1 cellular context compared by ENCODE assay signal in genomic region chr19:11155373-11156120, GRCh38.
TF ChIP-seq lines count a peak whose summit lies in the region.

SPC24 (minus strand) TSS chr19:11155782; CDS start chr19:11155776, 6 bp downstream.

TF ChIP-seq in K562, 482 proteins besides CTCF, POLR2A, EP300 and RAD21 (continued from another document and continues in another):
- no peak for TF ChIP-seq ZNF584 (CRISPR knock-in tag; IDR thresholded peaks at IDR 0.05; ENCODE audit: low read depth)
- TF ChIP-seq, protein P1, sequence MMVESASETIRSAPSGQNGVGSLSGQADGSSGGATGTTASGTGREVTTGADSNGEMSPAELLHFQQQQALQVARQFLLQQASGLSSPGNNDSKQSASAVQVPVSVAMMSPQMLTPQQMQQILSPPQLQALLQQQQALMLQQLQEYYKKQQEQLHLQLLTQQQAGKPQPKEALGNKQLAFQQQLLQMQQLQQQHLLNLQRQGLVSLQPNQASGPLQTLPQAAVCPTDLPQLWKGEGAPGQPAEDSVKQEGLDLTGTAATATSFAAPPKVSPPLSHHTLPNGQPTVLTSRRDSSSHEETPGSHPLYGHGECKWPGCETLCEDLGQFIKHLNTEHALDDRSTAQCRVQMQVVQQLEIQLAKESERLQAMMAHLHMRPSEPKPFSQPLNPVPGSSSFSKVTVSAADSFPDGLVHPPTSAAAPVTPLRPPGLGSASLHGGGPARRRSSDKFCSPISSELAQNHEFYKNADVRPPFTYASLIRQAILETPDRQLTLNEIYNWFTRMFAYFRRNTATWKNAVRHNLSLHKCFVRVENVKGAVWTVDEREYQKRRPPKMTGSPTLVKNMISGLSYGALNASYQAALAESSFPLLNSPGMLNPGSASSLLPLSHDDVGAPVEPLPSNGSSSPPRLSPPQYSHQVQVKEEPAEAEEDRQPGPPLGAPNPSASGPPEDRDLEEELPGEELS (CRISPR knock-in tag; IDR thresholded peaks at IDR 0.05; ENCODE audit: borderline replicate concordance) = 0 out of 2 replicates have a peak, but pooled peaks have one; percentile 72
- TF ChIP-seq SRSF7 (optimal IDR thresholded peaks at IDR 0.05; ENCODE audit: low read depth, low read length) = no peak
- TF ChIP-seq CSDE1 (IDR thresholded peaks at IDR 0.05) = peak in 1 of 2 experiments; percentile 44; a peak in 1 of 4 replicates
- no peak for TF ChIP-seq SLC30A9 (CRISPR knock-in tag; IDR thresholded peaks at IDR 0.05)
- TF ChIP-seq NCOA6 (IDR thresholded peaks at IDR 0.05) = no peak
- peak; percentile 87; the same call in 1 of the 2 replicates for TF ChIP-seq ARID4B (CRISPR knock-in tag; IDR thresholded peaks at IDR 0.05)
- TF ChIP-seq SNIP1 (IDR thresholded peaks at IDR 0.05; ENCODE audit: low read depth) = no peak
- peak; percentile 96 for TF ChIP-seq TBP (optimal IDR thresholded peaks at IDR 0.05; ENCODE audit: low read depth, low read length)
- no peak for TF ChIP-seq HIVEP1 (CRISPR knock-in tag; IDR thresholded peaks at IDR 0.05)
- no peak for TF ChIP-seq TCF3 (CRISPR knock-in tag; IDR thresholded peaks at IDR 0.05)
- TF ChIP-seq E2F8 (IDR thresholded peaks at IDR 0.05; ENCODE audit: low read depth, partially characterized antibody) = peak; percentile 86
- TF ChIP-seq VEZF1 (CRISPR knock-in tag; IDR thresholded peaks at IDR 0.05) = peak; percentile 30
- TF ChIP-seq HMG20B (CRISPR knock-in tag; IDR thresholded peaks at IDR 0.05) = no peak
- peak; percentile 79 for TF ChIP-seq ZBTB7A (IDR thresholded peaks at IDR 0.05; ENCODE audit: borderline replicate concordance, control insufficient read depth, low read depth, low read length)
- TF ChIP-seq C11orf30 (IDR thresholded peaks at IDR 0.05; ENCODE audit: low read depth) = peak; percentile 80
- TF ChIP-seq SMARCA4 (IDR thresholded peaks at IDR 0.05) = no peak
- no peak for TF ChIP-seq PATZ1 (CRISPR knock-in tag; IDR thresholded peaks at IDR 0.05; ENCODE audit: borderline replicate concordance)
- no peak for TF ChIP-seq RAD51 (IDR thresholded peaks at IDR 0.05; ENCODE audit: borderline replicate concordance, low read depth)
- no peak for TF ChIP-seq ESRRB (CRISPR knock-in tag; IDR thresholded peaks at IDR 0.05; ENCODE audit: borderline replicate concordance)
- TF ChIP-seq BACH1 (tag; IDR thresholded peaks at IDR 0.05) = no peak
- TF ChIP-seq ZNF507 (tag; conservative IDR thresholded peaks at IDR 0.05) = no peak
- no peak for TF ChIP-seq ZNF707 (CRISPR knock-in tag; conservative IDR thresholded peaks at IDR 0.05)
- TF ChIP-seq NCOA1 (IDR thresholded peaks at IDR 0.05; ENCODE audit: low read depth) = no peak
- TF ChIP-seq, protein P2, sequence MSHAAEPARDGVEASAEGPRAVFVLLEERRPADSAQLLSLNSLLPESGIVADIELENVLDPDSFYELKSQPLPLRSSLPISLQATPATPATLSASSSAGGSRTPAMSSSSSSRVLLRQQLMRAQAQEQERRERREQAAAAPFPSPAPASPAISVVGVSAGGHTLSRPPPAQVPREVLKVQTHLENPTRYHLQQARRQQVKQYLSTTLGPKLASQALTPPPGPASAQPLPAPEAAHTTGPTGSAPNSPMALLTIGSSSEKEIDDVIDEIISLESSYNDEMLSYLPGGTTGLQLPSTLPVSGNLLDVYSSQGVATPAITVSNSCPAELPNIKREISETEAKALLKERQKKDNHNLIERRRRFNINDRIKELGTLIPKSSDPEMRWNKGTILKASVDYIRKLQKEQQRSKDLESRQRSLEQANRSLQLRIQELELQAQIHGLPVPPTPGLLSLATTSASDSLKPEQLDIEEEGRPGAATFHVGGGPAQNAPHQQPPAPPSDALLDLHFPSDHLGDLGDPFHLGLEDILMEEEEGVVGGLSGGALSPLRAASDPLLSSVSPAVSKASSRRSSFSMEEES (CRISPR knock-in tag; IDR thresholded peaks at IDR 0.05) = no peak
- TF ChIP-seq DNMT1 (IDR thresholded peaks at IDR 0.05) = no peak
- TF ChIP-seq STAT5A (IDR thresholded peaks at IDR 0.05; ENCODE audit: borderline replicate concordance, low read length) = no peak
- TF ChIP-seq PHF20 (IDR thresholded peaks at IDR 0.05; ENCODE audit: partially characterized antibody) = peak; percentile 81
- no peak for TF ChIP-seq CHD7 (IDR thresholded peaks at IDR 0.05; ENCODE audit: low read depth, low read length)
